In the genomic region with DNA sequence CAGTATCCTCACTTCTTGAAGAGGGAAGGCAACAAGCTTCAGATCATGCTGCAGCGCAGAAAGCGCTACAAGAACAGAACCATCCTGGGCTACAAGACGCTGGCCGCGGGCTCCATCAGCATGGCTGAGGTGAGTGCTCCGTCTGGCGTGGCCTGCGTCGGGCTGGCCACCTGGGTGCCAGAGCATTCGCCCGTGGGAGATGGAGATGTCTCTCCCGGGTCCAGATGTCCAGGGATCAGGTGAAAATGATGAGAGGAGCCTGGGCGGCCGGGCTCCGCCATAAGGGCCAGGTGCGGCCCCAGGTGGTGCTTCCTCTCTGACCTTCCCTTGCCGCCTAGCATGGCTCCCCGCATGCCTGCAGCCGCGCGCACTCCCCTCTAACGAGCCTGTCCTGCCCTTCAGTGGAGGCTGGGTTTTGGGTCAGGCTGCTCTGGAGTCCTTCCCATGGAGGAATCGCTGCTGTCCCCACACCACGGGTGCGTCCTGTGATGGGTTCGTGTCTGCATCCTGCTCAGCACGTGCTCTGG, we compare ENCODE assay signal across 28 cellular contexts.
"Had no signal": no experiment of that assay in that cellular context is flagged by ENCODE, and none has a peak within 500 bp of the region (broad histone marks: within the 10 kb centered on the region; RNA-seq: fewer than 3 reads in every experiment).

No MANE protein-coding gene starts in this region.

- DNase-seq: hippocampal formation; immature natural killer cell; kidney; left colon; left lung; lower lobe of right lung; mammary epithelial cell; mesenchymal stem cell; natural killer cell; nephron progenitor cell; stimulated activated CD4-positive, alpha-beta T cell treated with anti-CD3 and anti-CD28 coated beads, Interleukin-1b, Interleukin-23, amount 100 ng/mL, for 48 hours; stimulated activated CD4-positive, alpha-beta T cell treated with anti-CD3 and anti-CD28 coated beads, Interleukin-2, amount 100 ng/mL, for 48 hours; stimulated activated CD4-positive, alpha-beta T cell treated with anti-CD3 and anti-CD28 coated beads, Interleukin-4, amount 100 ng/mL, for 4 hours; stimulated activated CD8-positive, alpha-beta memory T cell treated with anti-CD3 and anti-CD28 coated beads, Interleukin-4, amount 100 ng/mL, for 48 hours; stimulated activated naive CD4-positive, alpha-beta T cell treated with Interleukin-2 at 50 U/mL for 16 hours; stimulated activated naive CD8-positive, alpha-beta T cell treated with anti-CD3 and anti-CD28 coated beads, Interleukin-15, amount 100 ng/mL, for 72 hours; substantia nigra; uterus had no signal

- H3K36me3 ChIP-seq: neural progenitor cell, ovary, right lobe of liver, uterus had no signal

- H3K9me3 ChIP-seq: left lung, lower lobe of right lung, ovary, right atrium auricular region, right lobe of liver, tibial nerve, uterus had no signal

- H2AFZ ChIP-seq: neural progenitor cell had no signal

- H3K4me3 ChIP-seq: left lung, lower lobe of right lung, neural progenitor cell, ovary, right atrium auricular region, right lobe of liver, smooth muscle cell, tibial nerve, uterus had no signal

- H3K4me1 ChIP-seq: uterus had no signal

- H3K9ac ChIP-seq: neural progenitor cell had no signal

- H3K27me3 Mint-ChIP-seq: progenitor cell of endocrine pancreas; stimulated activated memory B cell treated with anti-CD40 and anti-IgM and Interleukin-4, amounts not matched to agents 10 μg/mL and 1 μg/mL and 100 μg/mL, for 72 hours; stimulated activated naive CD8-positive, alpha-beta T cell treated with anti-CD3 and anti-CD28 coated beads, Interleukin-15, amount 100 ng/mL, for 72 hours; type B pancreatic cell had no signal

- H3K9me3 Mint-ChIP-seq: immature natural killer cell; natural killer cell; nephron progenitor cell; stimulated activated naive CD8-positive, alpha-beta T cell treated with anti-CD3 and anti-CD28 coated beads, Interleukin-15, amount 100 ng/mL, for 72 hours; type B pancreatic cell had no signal

- H3K36me3 Mint-ChIP-seq: immature natural killer cell, natural killer cell, type B pancreatic cell had no signal

- ATAC-seq: left colon; left lung; lower lobe of right lung; natural killer cell; right lobe of liver; stimulated activated memory B cell treated with anti-CD40 and anti-IgM and Interleukin-4, amounts not matched to agents 10 μg/mL and 1 μg/mL and 100 μg/mL, for 72 hours; stimulated activated naive CD8-positive, alpha-beta T cell treated with anti-CD3 and anti-CD28 coated beads, Interleukin-15, amount 100 ng/mL, for 72 hours had no signal

- H3K4me2 ChIP-seq: neural progenitor cell, smooth muscle cell had no signal

- H3K4me3 Mint-ChIP-seq: immature natural killer cell; natural killer cell; nephron progenitor cell; neural progenitor cell; stimulated activated memory B cell treated with anti-CD40 and anti-IgM and Interleukin-4, amounts not matched to agents 10 μg/mL and 1 μg/mL and 100 μg/mL, for 72 hours; stimulated activated naive CD8-positive, alpha-beta T cell treated with anti-CD3 and anti-CD28 coated beads, Interleukin-15, amount 100 ng/mL, for 72 hours; type B pancreatic cell had no signal

- H3K27me3 ChIP-seq: left lung, neural progenitor cell, ovary, right atrium auricular region, right lobe of liver, tibial nerve, uterus had no signal

- H3K27ac Mint-ChIP-seq: immature natural killer cell; natural killer cell; nephron progenitor cell; neural progenitor cell; progenitor cell of endocrine pancreas; stimulated activated memory B cell treated with anti-CD40 and anti-IgM and Interleukin-4, amounts not matched to agents 10 μg/mL and 1 μg/mL and 100 μg/mL, for 72 hours; stimulated activated naive CD8-positive, alpha-beta T cell treated with anti-CD3 and anti-CD28 coated beads, Interleukin-15, amount 100 ng/mL, for 72 hours; type B pancreatic cell had no signal

- FAIRE-seq: islet of Langerhans, kidney had no signal

- H3K27ac ChIP-seq: left lung, lower lobe of right lung, neural progenitor cell, ovary, right atrium auricular region, right lobe of liver, tibial nerve, uterus had no signal
